In genomic region chr11:96340555-96340885, GRCh38 we compare ENCODE assay signal across 9 cellular contexts.
DNase-seq lines count a peak whose midpoint lies in the region; ATAC-seq and TF ChIP-seq lines count a peak whose summit lies in the region.
"Had no signal": no experiment of that assay in that cellular context is flagged by ENCODE, and none has a peak within 500 bp of the region (broad histone marks: within the 10 kb centered on the region; RNA-seq: fewer than 3 reads in every experiment).

No MANE protein-coding gene starts in this region.

- H3K27ac ChIP-seq in RWPE2 (ENCODE audit: poor library complexity, severe bottlenecking), result peak overlapping the region; percentile 54

- DNase-seq in AG08396 (ENCODE audit: low spot score) (peak; percentile 30), RWPE2 (ENCODE audit: low spot score) (no peak), epithelial cell of esophagus (ENCODE audit: low read depth) (no peak), NCI-H1694 (lab: John Stamatoyannopoulos, UW) (no peak), NCI-H524 treated with DMSO at 0.1 percent for 48 hours (lab: John Stamatoyannopoulos, UW) (no peak)
- DNase-seq: effector CD4-positive, alpha-beta T cell had no signal

- H3K9me3 ChIP-seq in RWPE2 (ENCODE audit: severe bottlenecking), result no peaks in the 10 kb centered on the region
- no peaks in the 10 kb centered on the region for H3K9me3 ChIP-seq in neuron (ENCODE audit: low read length)

- no peak overlapping the region for H2AFZ ChIP-seq in neuron (ENCODE audit: low read depth, low read length)

- TF ChIP-seq CTCF in RWPE2 (IDR thresholded peaks at IDR 0.05; ENCODE audit: poor library complexity, severe bottlenecking) (no peak), epithelial cell of esophagus (IDR thresholded peaks at IDR 0.05; ENCODE audit: insufficient read depth, low read depth, low read length, missing control alignments) (no peak)

- H3K36me3 ChIP-seq in RWPE2 (ENCODE audit: low read depth), result no peaks in the 10 kb centered on the region
- H3K36me3 ChIP-seq in neuron (ENCODE audit: insufficient read depth, low read length), result no peaks in the 10 kb centered on the region

- no peaks in the 10 kb centered on the region for H3K27me3 ChIP-seq in RWPE2 (ENCODE audit: insufficient read depth, poor library complexity, severe bottlenecking)
- H3K27me3 ChIP-seq in neuron (ENCODE audit: insufficient read depth, low read length), result no peaks in the 10 kb centered on the region

- H3K4me3 ChIP-seq in RWPE2 (ENCODE audit: severe bottlenecking), result no peak overlapping the region
- H3K4me3 ChIP-seq in epithelial cell of esophagus (ENCODE audit: low read length), result peak overlapping the region; percentile 93
- peak overlapping the region; percentile 96 for H3K4me3 ChIP-seq in neuron (ENCODE audit: low read length)

- H3K4me1 ChIP-seq in RWPE2 (ENCODE audit: insufficient read depth, poor library complexity, severe bottlenecking) (peaks cover 36% of the 10 kb centered on the region), neuron (ENCODE audit: insufficient read depth, low read length) (peaks cover 57% of the 10 kb centered on the region)

- ATAC-seq in RWPE2 (ENCODE audit: low read depth) (no peak), HG03354 (IDR thresholded peaks at IDR 0.05; ENCODE audit: poor library complexity, severe bottlenecking, unreplicated experiment) (no peak), HG03460 (IDR thresholded peaks at IDR 0.05; ENCODE audit: unreplicated experiment) (no peak)
